9 cellular contexts compared by ENCODE assay signal in genomic region chr3:30893678-30894325, GRCh38. TPM values are rescaled to one million over a fixed set of nuclear protein-coding genes. Genes with fewer than 3 reads are reported as not detected.
DNase-seq lines count a peak whose midpoint lies in the region; ATAC-seq, FAIRE-seq and TF ChIP-seq lines count a peak whose summit lies in the region.
"Had no signal": no experiment of that assay in that cellular context is flagged by ENCODE, and none has a peak within 500 bp of the region (broad histone marks: within the 10 kb centered on the region; RNA-seq: fewer than 3 reads in every experiment).

No MANE protein-coding gene starts in this region.

- no peak for TF ChIP-seq CTCF in CD8-positive, alpha-beta T cell (IDR thresholded peaks at IDR 0.05)
- TF ChIP-seq CTCF in Loucy (conservative IDR thresholded peaks at IDR 0.05; ENCODE audit: low read length) (no peak), H1 (IDR thresholded peaks at IDR 0.05; ENCODE audit: control extremely low read depth in 1 of 3, insufficient read depth in 1 of 3, low read depth in 1 of 3, low read length in 3 of 3) (no peak), osteocyte (IDR thresholded peaks at IDR 0.05) (no peak)

- TF ChIP-seq EP300 in H1 (IDR thresholded peaks at IDR 0.05; ENCODE audit: borderline replicate concordance in 1 of 2, low read depth in 2 of 2, low read length in 2 of 2) = no peak

- no peak overlapping the region for H3K27ac Mint-ChIP-seq in CD8-positive, alpha-beta T cell
- no peak overlapping the region for H3K27ac Mint-ChIP-seq in osteocyte (ENCODE audit: unreplicated experiment)

- H3K4me1 Mint-ChIP-seq in CD8-positive, alpha-beta T cell (ENCODE audit: low read depth) = peaks cover 19% of the 10 kb centered on the region
- H3K4me1 Mint-ChIP-seq in osteocyte (ENCODE audit: unreplicated experiment) = peaks cover 3% of the 10 kb centered on the region

- peaks cover 4% of the 10 kb centered on the region; the same call in 1 of the 2 replicates for H3K23me2 ChIP-seq in H1 (ENCODE audit: low read depth, low read length)

- no peaks in the 10 kb centered on the region for H3K9me3 Mint-ChIP-seq in CD8-positive, alpha-beta T cell
- H3K9me3 Mint-ChIP-seq in osteocyte (ENCODE audit: unreplicated experiment) = no peaks in the 10 kb centered on the region

- no peaks in the 10 kb centered on the region for H3K36me3 Mint-ChIP-seq in CD8-positive, alpha-beta T cell
- no peaks in the 10 kb centered on the region for H3K36me3 Mint-ChIP-seq in osteocyte (ENCODE audit: unreplicated experiment)

- TF ChIP-seq POLR2A in H1 (IDR thresholded peaks at IDR 0.05; ENCODE audit: control extremely low read depth in 1 of 2, low read depth in 2 of 2, low read length in 2 of 2) = no peak

- no peaks in the 10 kb centered on the region for H3K9me2 ChIP-seq in Loucy (replicated peaks; ENCODE audit: low read depth, low read length)

- no peak overlapping the region for H3K4me3 ChIP-seq in CD8-positive, alpha-beta T cell (ENCODE audit: low read depth, low read length)
- H3K4me3 ChIP-seq in Loucy (ENCODE audit: low read length, poor library complexity, severe bottlenecking) (peak overlapping the region; percentile 70), H1 (ENCODE audit: extremely low read depth in 1 of 4, insufficient read depth in 2 of 4, low read depth in 3 of 4, low read length in 4 of 4) (peak overlapping the region; percentile 30 to 61 (median 34); a peak in 5 of 8 replicates)

- no peak overlapping the region for H2BK120ac ChIP-seq in H1 (replicated peaks; ENCODE audit: low read depth, low read length)

- no peak overlapping the region for H2BK12ac ChIP-seq in H1 (ENCODE audit: low read depth, low read length)

- POLR2A ChIA-PET in CD8-positive, alpha-beta T cell (lab: Charles Lee) = no interaction called here
- POLR2A ChIA-PET in H1 (lab: Charles Lee; ENCODE audit: partially characterized antibody) = interaction anchor here (0.9 kb wide), 1 partner anchor 639 kb away, joined by 3 read pairs; the partner anchor contains the start of gene STT3B

- H2AFZ ChIP-seq in Loucy (ENCODE audit: low read length) (peak overlapping the region; percentile 80; the same call in 1 of the 2 replicates), H1 (ENCODE audit: low read length) (no peak overlapping the region)

- H3K9me3 ChIP-seq in CD8-positive, alpha-beta T cell (ENCODE audit: low read length) = no peaks in the 10 kb centered on the region
- H3K9me3 ChIP-seq in Loucy (ENCODE audit: insufficient read depth, low read depth, low read length) (no peaks in the 10 kb centered on the region), H1 (ENCODE audit: insufficient read depth in 2 of 2, low read depth in 1 of 2, low read length in 1 of 2) (no peaks in the 10 kb centered on the region)

- no peaks in the 10 kb centered on the region for H3F3A ChIP-seq in Loucy (ENCODE audit: low read depth)

- no peak overlapping the region for H4K91ac ChIP-seq in H1 (replicated peaks; ENCODE audit: insufficient read length, low read length)

- WGBS in H1 (ENCODE audit: extremely low coverage in 1 of 2, insufficient coverage in 1 of 2, insufficient read length in 1 of 2, insufficient replicate concordance in 2 of 2, low coverage in 1 of 2, low lambda C conversion rate in 2 of 2, missing lambda C conversion rate in 1 of 2), 2 experiments = 64% methylated on average over 8 of the region's 8 CpGs; no CpG with 5 or more reads in 1 of the 2 experiments

- DNase-seq in CD8-positive, alpha-beta T cell = no peak
- no peak for DNase-seq in H1 (ENCODE audit: low read depth in 1 of 2, low spot score in 2 of 2)
- no peak for DNase-seq in osteocyte (ENCODE audit: extremely low spot score, unreplicated experiment)
- DNase-seq in NCI-H2196 (lab: John Stamatoyannopoulos, UW; ENCODE audit: unreplicated experiment) = no peak
- DNase-seq: NCI-H1417 treated with DMSO at 0.1 percent for 48 hours had no signal

- no peak overlapping the region for H3K56ac ChIP-seq in H1 (replicated peaks; ENCODE audit: insufficient read length, low read depth, low read length)

- TF ChIP-seq RAD21 in H1 (IDR thresholded peaks at IDR 0.05 in 1 of 2, conservative IDR thresholded peaks at IDR 0.05 in 1 of 2; ENCODE audit: low read depth in 2 of 2, low read length in 2 of 2) = no peak

- H2BK20ac ChIP-seq in H1 (ENCODE audit: low read length) = no peak overlapping the region

- no peak overlapping the region for H2AK5ac ChIP-seq in H1 (ENCODE audit: low read depth, low read length)

- H3K27me3 Mint-ChIP-seq in CD8-positive, alpha-beta T cell (ENCODE audit: low read depth) = peaks cover 30% of the 10 kb centered on the region
- H3K27me3 Mint-ChIP-seq in osteocyte (ENCODE audit: unreplicated experiment) = peaks cover 61% of the 10 kb centered on the region

- H3K4me1 ChIP-seq in CD8-positive, alpha-beta T cell (ENCODE audit: insufficient read depth, low read length) = no peaks in the 10 kb centered on the region
- H3K4me1 ChIP-seq in Loucy (ENCODE audit: insufficient read depth, low read length, poor library complexity, severe bottlenecking) = peaks cover 12% of the 10 kb centered on the region
- peaks cover 5 to 8% (median 7%) of the 10 kb centered on the region in 4 experiments; a peak in 6 of 7 replicates for H3K4me1 ChIP-seq in H1 (replicated peaks in 1 of 4; ENCODE audit: control insufficient read depth in 3 of 4, insufficient read depth in 4 of 4, low read length in 3 of 4)

- ATAC-seq in CD8-positive, alpha-beta T cell = no peak
- ATAC-seq in GM19351 (IDR thresholded peaks at IDR 0.05; ENCODE audit: unreplicated experiment) (no peak), HG03469 (IDR thresholded peaks at IDR 0.05; ENCODE audit: unreplicated experiment) (no peak), HG02884 (IDR thresholded peaks at IDR 0.05; ENCODE audit: unreplicated experiment) (no peak)

- no peaks in the 10 kb centered on the region for H4K20me1 ChIP-seq in Loucy (ENCODE audit: insufficient read depth, low read length, poor library complexity, severe bottlenecking)
- H4K20me1 ChIP-seq in H1 (replicated peaks in 1 of 2; ENCODE audit: control insufficient read depth in 1 of 2, insufficient read depth in 2 of 2, low read length in 2 of 2) = no peaks in the 10 kb centered on the region

- no peaks in the 10 kb centered on the region for H3K79me1 ChIP-seq in H1 (ENCODE audit: low read depth, low read length)

- H2BK5ac ChIP-seq in H1 (ENCODE audit: low read depth, low read length) = no peak overlapping the region

- no peaks in the 10 kb centered on the region for H3K36me3 ChIP-seq in CD8-positive, alpha-beta T cell (ENCODE audit: insufficient read depth, low read length)
- H3K36me3 ChIP-seq in Loucy (ENCODE audit: insufficient read depth, low read length) (no peaks in the 10 kb centered on the region), H1 (ENCODE audit: control insufficient read depth in 2 of 4, insufficient read depth in 4 of 4, low read length in 3 of 4) (no peaks in the 10 kb centered on the region)

- H3K79me2 ChIP-seq in Loucy (ENCODE audit: insufficient read depth, low read length) = no peaks in the 10 kb centered on the region
- H3K79me2 ChIP-seq in H1 (ENCODE audit: control insufficient read depth in 1 of 2, insufficient read depth in 2 of 2, low read length in 2 of 2) = no peaks in the 10 kb centered on the region

- CTCF ChIA-PET in CD8-positive, alpha-beta T cell (lab: Charles Lee) = no interaction called here
- CTCF ChIA-PET in H1 (lab: Charles Lee; ENCODE audit: partially characterized antibody) = interaction anchor here (0.8 kb wide), 1 partner anchor 45 kb away, joined by 3 read pairs; no protein-coding TSS in a partner anchor

- no peak overlapping the region for H3K27ac ChIP-seq in CD8-positive, alpha-beta T cell (ENCODE audit: low read depth, low read length)
- H3K27ac ChIP-seq in H1 (ENCODE audit: low read depth, low read length) = no peak overlapping the region

- no peak for FAIRE-seq in H1 (lab: Jason Lieb, UNC)

- H4K5ac ChIP-seq in H1 (ENCODE audit: insufficient read length, low read depth, low read length) = no peak overlapping the region

- no peak overlapping the region for H3K18ac ChIP-seq in H1 (ENCODE audit: extremely low read depth, low read length)

- peak overlapping the region; percentile 80 for H3K4me2 ChIP-seq in Loucy (ENCODE audit: low read depth, low read length, poor library complexity, severe bottlenecking)
- H3K4me2 ChIP-seq in H1 (ENCODE audit: insufficient read depth in 1 of 2, low read depth in 2 of 2, low read length in 2 of 2) = peak overlapping the region; percentile 63 to 79

- no peaks in the 10 kb centered on the region for H3K27me3 ChIP-seq in CD8-positive, alpha-beta T cell (ENCODE audit: insufficient read depth, low read length)
- H3K27me3 ChIP-seq in Loucy (ENCODE audit: insufficient read depth, low read length, poor library complexity, severe bottlenecking) = peaks cover 24% of the 10 kb centered on the region
- H3K27me3 ChIP-seq in H1 (replicated peaks in 1 of 4; ENCODE audit: control insufficient read depth in 3 of 4, extremely low read depth in 1 of 4, insufficient read depth in 3 of 4, low read length in 3 of 4) = peaks cover 0 to 16% (median 11%) of the 10 kb centered on the region in 4 experiments; a peak in 5 of 7 replicates

- H3K4ac ChIP-seq in H1 (replicated peaks; ENCODE audit: insufficient read length, low read depth, low read length) = no peak overlapping the region

- H2BK15ac ChIP-seq in H1 (ENCODE audit: low read length) = no peak overlapping the region

- H3K23ac ChIP-seq in H1 (ENCODE audit: insufficient read length) = no peak overlapping the region

- peak overlapping the region; percentile 54 for H3K4me3 Mint-ChIP-seq in CD8-positive, alpha-beta T cell
- peak overlapping the region; percentile 66 for H3K4me3 Mint-ChIP-seq in osteocyte (ENCODE audit: unreplicated experiment)

- H3K14ac ChIP-seq in H1 (ENCODE audit: insufficient read length) = no peak overlapping the region

- H4K8ac ChIP-seq in H1 (ENCODE audit: extremely low read depth, insufficient read depth, low read length) = no peak overlapping the region

- H3K9ac ChIP-seq in Loucy (ENCODE audit: low read depth, low read length, poor library complexity, severe bottlenecking) (peak overlapping the region; percentile 35), H1 (replicated peaks in 1 of 4; ENCODE audit: extremely low read depth in 1 of 4, low read depth in 3 of 4, low read length in 3 of 4) (no peak overlapping the region)

- intact Hi-C loops in CD8-positive, alpha-beta T cell (cut with DNase I, micrococcal nuclease) = no loop called here

TF ChIP-seq in H1, 55 proteins besides CTCF, POLR2A, EP300 and RAD21 (continues in another document):
- no peak for TF ChIP-seq NRF1 (IDR thresholded peaks at IDR 0.05; ENCODE audit: low read depth, low read length)

RNA-seq across cellular contexts. Expression of gene GADL1, which starts 0.7 kb away (rescaled TPM):
- total RNA-seq in CD8-positive, alpha-beta T cell = not detected
- 0.30 and 0.36 TPM in 2 replicates for total RNA-seq in H1 (2021; fragmentation: NEBNext Ultra II Directional; extraction: Animal tissue kit (Norgen Biotek cat#: 25700))
- 0.03 and 0.09 TPM in 2 replicates for polyA plus RNA-seq in H1 (2011; rRNA removed)
- 0.08 TPM for polyA plus RNA-seq in H1 (2011; cell fraction: cytosol; rRNA removed)
- 0.13 TPM for polyA plus RNA-seq in H1 (2011; cell fraction: nucleus; rRNA removed)
- 0.07 to 0.19 TPM (median 0.08 TPM) in 3 of 4 replicates, not detected in the other for polyA plus RNA-seq in H1 (2012, experiment 1 of 2)
- polyA plus RNA-seq in H1 (2012, experiment 2 of 2) = not detected
- polyA plus RNA-seq in H1 (2013, experiment 1 of 2) = 0.16 TPM
- polyA plus RNA-seq in H1 (2013, experiment 2 of 2) = 0.17 TPM
- polyA minus RNA-seq in H1 (2011; rRNA and poly(A)+ RNA removed) = 0.09 and 0.12 TPM in 2 replicates
- not detected for polyA minus RNA-seq in H1 (2011; cell fraction: cytosol; rRNA and poly(A)+ RNA removed)
- not detected for polyA minus RNA-seq in H1 (2011; cell fraction: nucleus; rRNA and poly(A)+ RNA removed)
- total RNA-seq in osteocyte = not detected in 2 replicates
